In the genomic region with DNA sequence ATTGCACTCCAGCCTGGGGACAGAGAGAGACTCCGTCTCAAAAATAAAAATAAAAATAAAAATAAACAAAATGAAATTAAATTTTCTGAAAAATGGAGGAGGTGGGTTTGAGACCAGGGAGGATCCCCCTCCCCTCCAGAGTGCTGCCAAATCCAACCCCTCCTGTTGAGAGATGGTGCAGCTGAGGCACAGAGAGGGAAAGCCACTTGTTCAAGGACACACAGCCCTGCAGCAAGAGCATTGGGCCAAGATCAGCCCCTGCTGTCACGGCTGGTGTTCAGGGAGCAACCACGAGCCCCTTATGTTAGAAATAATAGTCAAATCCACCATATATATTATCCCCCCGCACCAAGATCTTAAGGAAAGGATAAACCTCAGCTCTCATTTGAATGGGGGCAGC, we compare ENCODE assay signal across 21 cellular contexts. TPM values are rescaled to one million over a fixed set of nuclear protein-coding genes. Genes with fewer than 3 reads are reported as not detected.
DNase-seq lines count a peak whose midpoint lies in the region; ATAC-seq and TF ChIP-seq lines count a peak whose summit lies in the region.
"Had no signal": no experiment of that assay in that cellular context is flagged by ENCODE, and none has a peak within 500 bp of the region (broad histone marks: within the 10 kb centered on the region; RNA-seq: fewer than 3 reads in every experiment).

No MANE protein-coding gene starts in this region.

- H4K20me1 ChIP-seq in Loucy (ENCODE audit: insufficient read depth, low read length, poor library complexity, severe bottlenecking) (no peaks in the 10 kb centered on the region), mammary epithelial cell (ENCODE audit: insufficient read depth, low read length) (no peaks in the 10 kb centered on the region)
- H4K20me1 ChIP-seq: BLaER1 treated with 17β-estradiol and CSF1 and Interleukin-3, amounts not matched to agents 10 nM and 100 nM had no signal

- H3K27me3 ChIP-seq in Loucy (ENCODE audit: insufficient read depth, low read length, poor library complexity, severe bottlenecking) (no peaks in the 10 kb centered on the region), gastrocnemius medialis (no peaks in the 10 kb centered on the region), mammary epithelial cell (ENCODE audit: insufficient read depth, low read length) (no peaks in the 10 kb centered on the region)
- H3K27me3 ChIP-seq: BLaER1 treated with 17β-estradiol and CSF1 and Interleukin-3, amounts not matched to agents 10 nM and 100 nM had no signal

- no peak for DNase-seq in activated naive CD8-positive, alpha-beta T cell treated with anti-CD3 and anti-CD28 coated beads for 36 hours
- no peak for DNase-seq in activated naive CD8-positive, alpha-beta T cell treated with anti-CD3 and anti-CD28 coated beads, Interleukin-2, amount 50 U/mL, for 24 hours
- no peak for DNase-seq in activated T-helper 2 cell treated with anti-CD3 and anti-CD28 coated beads, Interferon-gamma antibody, Interleukin-2, Interleukin-4, amounts not matched to agents 10 μg/mL and 5 μg/mL and 100 μg/mL, durations not matched to agents 14 hours and 24 hours and 36 hours (ENCODE audit: low spot score)
- DNase-seq in gastrocnemius medialis: no peak
- DNase-seq in NCI-H2029 treated with DMSO at 0.1 percent for 48 hours (lab: John Stamatoyannopoulos, UW): no peak
- DNase-seq in mammary epithelial cell: no peak
- no peak for DNase-seq in NCI-H146 treated with DMSO at 0.1 percent for 48 hours (lab: John Stamatoyannopoulos, UW; ENCODE audit: unreplicated experiment)
- DNase-seq: CD8-positive, alpha-beta memory T cell; DMS53; HCEC 1CT; NCI-H1092 treated with DMSO at 0.1 percent for 48 hours; NCI-H146; NCI-H510A treated with DMSO at 0.1 percent for 48 hours; NCI-H774; OCI-M1; SIG-M5 had no signal

- BruUV-seq in mammary epithelial cell (replicated peaks; lab: Mats Ljungman, UMichigan): no TSS peak

- CTCF ChIA-PET in mammary epithelial cell (lab: Charles Lee; ENCODE audit: low non-redundant PET): interaction anchor here (0.5 kb wide), 1 partner anchor 68 kb away, joined by 5 read pairs; no protein-coding TSS in a partner anchor

- no peaks in the 10 kb centered on the region for H3K9me2 ChIP-seq in Loucy (replicated peaks; ENCODE audit: low read depth, low read length)

- no peaks in the 10 kb centered on the region for H3K36me3 ChIP-seq in Loucy (ENCODE audit: insufficient read depth, low read length)
- no peaks in the 10 kb centered on the region for H3K36me3 ChIP-seq in gastrocnemius medialis
- H3K36me3 ChIP-seq in mammary epithelial cell (ENCODE audit: insufficient read depth, low read length): no peaks in the 10 kb centered on the region
- H3K36me3 ChIP-seq: BLaER1 treated with 17β-estradiol and CSF1 and Interleukin-3, amounts not matched to agents 10 nM and 100 nM had no signal

- TF ChIP-seq CTCF in Loucy (conservative IDR thresholded peaks at IDR 0.05; ENCODE audit: low read length) (no peak), gastrocnemius medialis (IDR thresholded peaks at IDR 0.05 in 4 of 5, conservative IDR thresholded peaks at IDR 0.05 in 1 of 5) (no peak), mammary epithelial cell (conservative IDR thresholded peaks at IDR 0.05 in 1 of 2, IDR thresholded peaks at IDR 0.05 in 1 of 2; ENCODE audit: extremely low read depth in 1 of 2, insufficient read depth in 1 of 2, low read depth in 1 of 2, low read length in 2 of 2) (no peak)

- H3K27me3 Mint-ChIP-seq in activated naive CD8-positive, alpha-beta T cell treated with anti-CD3 and anti-CD28 coated beads for 36 hours: no peaks in the 10 kb centered on the region
- peaks cover 5% of the 10 kb centered on the region for H3K27me3 Mint-ChIP-seq in activated naive CD8-positive, alpha-beta T cell treated with anti-CD3 and anti-CD28 coated beads, Interleukin-2, amount 50 U/mL, for 24 hours
- no peaks in the 10 kb centered on the region for H3K27me3 Mint-ChIP-seq in activated T-helper 2 cell treated with anti-CD3 and anti-CD28 coated beads, Interferon-gamma antibody, Interleukin-2, Interleukin-4, amounts not matched to agents 10 μg/mL and 5 μg/mL and 100 μg/mL, durations not matched to agents 14 hours and 24 hours and 36 hours (ENCODE audit: low read depth)

- peak overlapping the region; percentile 98 to 99 (median 98) for H3K27ac ChIP-seq in gastrocnemius medialis
- no peak overlapping the region for H3K27ac ChIP-seq in mammary epithelial cell (ENCODE audit: insufficient read depth, low read depth, low read length)
- H3K27ac ChIP-seq: BLaER1 treated with 17β-estradiol and CSF1 and Interleukin-3, amounts not matched to agents 10 nM and 100 nM had no signal

- intact Hi-C loops in activated T-helper 2 cell treated with anti-CD3 and anti-CD28 coated beads, Interferon-gamma antibody, Interleukin-2, Interleukin-4, amounts not matched to agents 10 μg/mL and 5 μg/mL and 100 μg/mL, durations not matched to agents 14 hours and 24 hours and 36 hours (cut with micrococcal nuclease): loop anchor here (5.0 kb wide), 1 partner anchor 672 kb away; no protein-coding TSS in a partner anchor
- intact Hi-C loops in gastrocnemius medialis (cut with DNase I; ENCODE audit: low total_unique reads): loop anchor here (10.0 kb wide), 1 partner anchor 630 kb away; no protein-coding TSS in a partner anchor
- intact Hi-C loops in mammary epithelial cell (cut with micrococcal nuclease): no loop called here

- no peak overlapping the region for H3K4me3 Mint-ChIP-seq in activated naive CD8-positive, alpha-beta T cell treated with anti-CD3 and anti-CD28 coated beads for 36 hours
- H3K4me3 Mint-ChIP-seq in activated naive CD8-positive, alpha-beta T cell treated with anti-CD3 and anti-CD28 coated beads, Interleukin-2, amount 50 U/mL, for 24 hours: no peak overlapping the region
- H3K4me3 Mint-ChIP-seq in activated T-helper 2 cell treated with anti-CD3 and anti-CD28 coated beads, Interferon-gamma antibody, Interleukin-2, Interleukin-4, amounts not matched to agents 10 μg/mL and 5 μg/mL and 100 μg/mL, durations not matched to agents 14 hours and 24 hours and 36 hours (ENCODE audit: low read depth): no peak overlapping the region
- H3K4me3 Mint-ChIP-seq: CD8-positive, alpha-beta memory T cell; GM23338; IgD-negative memory B cell had no signal

- no peak for TF ChIP-seq POLR2A in gastrocnemius medialis (IDR thresholded peaks at IDR 0.05)

- in situ Hi-C loops in gastrocnemius medialis (cut with MboI; ENCODE audit: low sequenced_read_pairs in 4 of 4) (no loop called here), mammary epithelial cell (cut with MboI; ENCODE audit: low sequenced_read_pairs in 2 of 2) (no loop called here)

- peaks cover 27% of the 10 kb centered on the region for H3K4me1 Mint-ChIP-seq in activated naive CD8-positive, alpha-beta T cell treated with anti-CD3 and anti-CD28 coated beads for 36 hours
- H3K4me1 Mint-ChIP-seq in activated naive CD8-positive, alpha-beta T cell treated with anti-CD3 and anti-CD28 coated beads, Interleukin-2, amount 50 U/mL, for 24 hours: peaks cover 44% of the 10 kb centered on the region
- peaks cover 76% of the 10 kb centered on the region for H3K4me1 Mint-ChIP-seq in activated T-helper 2 cell treated with anti-CD3 and anti-CD28 coated beads, Interferon-gamma antibody, Interleukin-2, Interleukin-4, amounts not matched to agents 10 μg/mL and 5 μg/mL and 100 μg/mL, durations not matched to agents 14 hours and 24 hours and 36 hours (ENCODE audit: low read depth)

- ATAC-seq in activated naive CD8-positive, alpha-beta T cell treated with anti-CD3 and anti-CD28 coated beads, Interleukin-2, amount 50 U/mL, for 24 hours: no peak
- no peak for ATAC-seq in gastrocnemius medialis
- ATAC-seq: GM12878, GM23338 had no signal

- H3K4me2 ChIP-seq in Loucy (ENCODE audit: low read depth, low read length, poor library complexity, severe bottlenecking) (no peak overlapping the region), mammary epithelial cell (ENCODE audit: insufficient read depth, low read depth, low read length) (no peak overlapping the region)
- H3K4me2 ChIP-seq: GM23338 had no signal

- H3K9me3 ChIP-seq in Loucy (ENCODE audit: insufficient read depth, low read depth, low read length) (no peaks in the 10 kb centered on the region), gastrocnemius medialis (no peaks in the 10 kb centered on the region), mammary epithelial cell (replicated peaks; ENCODE audit: insufficient read depth, low read length) (no peaks in the 10 kb centered on the region)

- H3K4me1 ChIP-seq in Loucy (ENCODE audit: insufficient read depth, low read length, poor library complexity, severe bottlenecking): peaks cover 81% of the 10 kb centered on the region
- H3K4me1 ChIP-seq in gastrocnemius medialis: peaks cover 57 to 61% of the 10 kb centered on the region in 2 donors
- peaks cover 10% of the 10 kb centered on the region for H3K4me1 ChIP-seq in mammary epithelial cell (ENCODE audit: insufficient read depth, low read length)

- 82% methylated on average over 4 of the region's 4 CpGs for WGBS in mammary epithelial cell (ENCODE audit: low coverage, missing lambda C conversion rate)

- dilution Hi-C loops in mammary epithelial cell (cut with HindIII; ENCODE audit: low sequenced_read_pairs): no loop called here

- no peak overlapping the region for H2AFZ ChIP-seq in Loucy (ENCODE audit: low read length)
- no peak overlapping the region for H2AFZ ChIP-seq in mammary epithelial cell (ENCODE audit: low read depth, low read length)
- H2AFZ ChIP-seq: GM23338 had no signal

- H3K9ac ChIP-seq in Loucy (ENCODE audit: low read depth, low read length, poor library complexity, severe bottlenecking) (peak overlapping the region; percentile 54), mammary epithelial cell (ENCODE audit: insufficient read depth, low read length) (no peak overlapping the region)
- H3K9ac ChIP-seq: BLaER1 treated with 17β-estradiol and CSF1 and Interleukin-3, amounts not matched to agents 10 nM and 100 nM had no signal

- no peaks in the 10 kb centered on the region for H3F3A ChIP-seq in Loucy (ENCODE audit: low read depth)

- H3K4me3 ChIP-seq in Loucy (ENCODE audit: low read length, poor library complexity, severe bottlenecking) (peak overlapping the region; percentile 20), gastrocnemius medialis (peak overlapping the region; percentile 24 to 85 (median 76)), mammary epithelial cell (replicated peaks in 1 of 3; ENCODE audit: insufficient read depth in 1 of 3, low read depth in 2 of 3, low read length in 3 of 3) (no peak overlapping the region)
- H3K4me3 ChIP-seq: BLaER1 treated with 17β-estradiol and CSF1 and Interleukin-3, amounts not matched to agents 10 nM and 100 nM; GM12878; GM23338 had no signal

- no peaks in the 10 kb centered on the region for H3K9me3 Mint-ChIP-seq in activated naive CD8-positive, alpha-beta T cell treated with anti-CD3 and anti-CD28 coated beads for 36 hours
- H3K9me3 Mint-ChIP-seq in activated naive CD8-positive, alpha-beta T cell treated with anti-CD3 and anti-CD28 coated beads, Interleukin-2, amount 50 U/mL, for 24 hours: no peaks in the 10 kb centered on the region
- H3K9me3 Mint-ChIP-seq in activated T-helper 2 cell treated with anti-CD3 and anti-CD28 coated beads, Interferon-gamma antibody, Interleukin-2, Interleukin-4, amounts not matched to agents 10 μg/mL and 5 μg/mL and 100 μg/mL, durations not matched to agents 14 hours and 24 hours and 36 hours: no peaks in the 10 kb centered on the region
- H3K9me3 Mint-ChIP-seq: GM23338, IgD-negative memory B cell had no signal

- H3K79me2 ChIP-seq in Loucy (ENCODE audit: insufficient read depth, low read length) (peaks cover 11% of the 10 kb centered on the region; the same call in 1 of the 2 replicates), mammary epithelial cell (ENCODE audit: insufficient read depth, low read length) (no peaks in the 10 kb centered on the region)

- peaks cover 3% of the 10 kb centered on the region for H3K36me3 Mint-ChIP-seq in activated naive CD8-positive, alpha-beta T cell treated with anti-CD3 and anti-CD28 coated beads for 36 hours
- no peaks in the 10 kb centered on the region for H3K36me3 Mint-ChIP-seq in activated naive CD8-positive, alpha-beta T cell treated with anti-CD3 and anti-CD28 coated beads, Interleukin-2, amount 50 U/mL, for 24 hours (ENCODE audit: low read depth)
- peaks cover 54% of the 10 kb centered on the region for H3K36me3 Mint-ChIP-seq in activated T-helper 2 cell treated with anti-CD3 and anti-CD28 coated beads, Interferon-gamma antibody, Interleukin-2, Interleukin-4, amounts not matched to agents 10 μg/mL and 5 μg/mL and 100 μg/mL, durations not matched to agents 14 hours and 24 hours and 36 hours (ENCODE audit: low read depth)
- H3K36me3 Mint-ChIP-seq: CD8-positive, alpha-beta memory T cell had no signal

- peak overlapping the region; percentile 52 for H3K27ac Mint-ChIP-seq in activated naive CD8-positive, alpha-beta T cell treated with anti-CD3 and anti-CD28 coated beads for 36 hours
- H3K27ac Mint-ChIP-seq in activated naive CD8-positive, alpha-beta T cell treated with anti-CD3 and anti-CD28 coated beads, Interleukin-2, amount 50 U/mL, for 24 hours: no peak overlapping the region
- H3K27ac Mint-ChIP-seq in activated T-helper 2 cell treated with anti-CD3 and anti-CD28 coated beads, Interferon-gamma antibody, Interleukin-2, Interleukin-4, amounts not matched to agents 10 μg/mL and 5 μg/mL and 100 μg/mL, durations not matched to agents 14 hours and 24 hours and 36 hours: peak overlapping the region; percentile 74
- H3K27ac Mint-ChIP-seq: GM23338, IgD-negative memory B cell had no signal

RNA-seq across cellular contexts. Expression of gene MYO18B, which starts 2.7 kb away (rescaled TPM):
- 1 to 10 TPM; 1.6 to 2.1 TPM for total RNA-seq in activated naive CD8-positive, alpha-beta T cell treated with anti-CD3 and anti-CD28 coated beads for 36 hours
- 6.0 and 6.1 TPM in 2 replicates for total RNA-seq in activated T-helper 2 cell treated with anti-CD3 and anti-CD28 coated beads, Interferon-gamma antibody, Interleukin-2, Interleukin-4, amounts not matched to agents 10 μg/mL and 5 μg/mL and 100 μg/mL, durations not matched to agents 14 hours and 24 hours and 36 hours
- 100 to 1,000 TPM; 273 to 408 (median 362) TPM for total RNA-seq in gastrocnemius medialis
- total RNA-seq in mammary epithelial cell: under 1 TPM in 1 of 2 donors, not detected in 1; 0.17 TPM
- not detected for polyA plus RNA-seq in mammary epithelial cell
- not detected for polyA minus RNA-seq in mammary epithelial cell
- polyA plus RNA-seq: IgD-negative memory B cell had no signal

Comparison
In these comparisons a context has a peak if more than half of its experiments do, and no peak if none do; other contexts are left out.
1. H3K4me3 ChIP-seq: peak in Loucy (single experiment) and gastrocnemius medialis (4 of 4); none in mammary epithelial cell (0 of 3).
2. RNA of gene MYO18B, which starts 2.7 kb away (total RNA-seq): 273 to 408 TPM in gastrocnemius medialis; 6.0 to 6.1 TPM in activated T-helper 2 cell treated with anti-CD3 and anti-CD28 coated beads, Interferon-gamma antibody, Interleukin-2, Interleukin-4, amounts not matched to agents 10 μg/mL and 5 μg/mL and 100 μg/mL, durations not matched to agents 14 hours and 24 hours and 36 hours, 1.6 to 2.1 TPM in activated naive CD8-positive, alpha-beta T cell treated with anti-CD3 and anti-CD28 coated beads for 36 hours and 0.17 TPM in mammary epithelial cell; every median in the first group is over 10 times any median in the second.